ENCODE assay signal across 23 cellular contexts in genomic region chr16:31470615-31471014, GRCh38. TPM values are rescaled to one million over a fixed set of nuclear protein-coding genes. Genes with fewer than 3 reads are reported as not detected.
DNase-seq lines count a peak whose midpoint lies in the region; ATAC-seq and TF ChIP-seq lines count a peak whose summit lies in the region.
"Had no signal": no experiment of that assay in that cellular context is flagged by ENCODE, and none has a peak within 500 bp of the region (broad histone marks: within the 10 kb centered on the region; RNA-seq: fewer than 3 reads in every experiment).

No MANE protein-coding gene starts in this region.

- no peak for ATAC-seq in SK-N-SH treated with all-trans-retinoic acid at 6 μM for 48 hours
- no peak for ATAC-seq in stimulated activated effector memory CD8-positive, alpha-beta T cell treated with anti-CD3 and anti-CD28 coated beads, Interleukin-12 subunit alpha, Interleukin-12 subunit beta, amount 100 ng/mL, for 72 hours
- ATAC-seq: activated CD8-positive, alpha-beta memory T cell treated with anti-CD3 and anti-CD28 coated beads, Interleukin-2, amount 10 ng/mL, durations not matched to agents 7 days and 5 days; activated T-helper 17 cell treated with anti-CD3 and anti-CD28 coated beads, Interleukin-2, amount 50 U/mL, for 72 hours had no signal

- H3K27me3 ChIP-seq in SK-N-SH (ENCODE audit: insufficient read depth) (no peaks in the 10 kb centered on the region), colonic mucosa (no peaks in the 10 kb centered on the region), muscle layer of duodenum (ENCODE audit: low read depth, low read length) (no peaks in the 10 kb centered on the region), tibial artery (no peaks in the 10 kb centered on the region)

- POLR2A ChIA-PET in SK-N-SH (lab: Yijun Ruan, JAX) = no interaction called here

- peaks cover 8% of the 10 kb centered on the region for H3K36me3 Mint-ChIP-seq in stimulated activated effector memory CD8-positive, alpha-beta T cell treated with anti-CD3 and anti-CD28 coated beads, Interleukin-12 subunit alpha, Interleukin-12 subunit beta, amount 100 ng/mL, for 72 hours

- peaks cover 33% of the 10 kb centered on the region for H3F3A ChIP-seq in SK-N-SH (replicated peaks; ENCODE audit: insufficient read depth)

- no peak for TF ChIP-seq RAD21 in SK-N-SH (IDR thresholded peaks at IDR 0.05; ENCODE audit: low read length)

- no peaks in the 10 kb centered on the region for H3K9me3 Mint-ChIP-seq in stimulated activated effector memory CD8-positive, alpha-beta T cell treated with anti-CD3 and anti-CD28 coated beads, Interleukin-12 subunit alpha, Interleukin-12 subunit beta, amount 100 ng/mL, for 72 hours
- H3K9me3 Mint-ChIP-seq: activated T-helper 17 cell treated with anti-CD3 and anti-CD28 coated beads, Interleukin-2, amount 50 U/mL, for 72 hours; naive B cell had no signal

- no peak for TF ChIP-seq CTCF in SK-N-SH (IDR thresholded peaks at IDR 0.05)
- no peak for TF ChIP-seq CTCF in colonic mucosa (IDR thresholded peaks at IDR 0.05)
- TF ChIP-seq CTCF in tibial artery (IDR thresholded peaks at IDR 0.05) = no peak

- H3K9ac ChIP-seq in SK-N-SH (peak overlapping the region; percentile 97; the same call in 1 of the 2 replicates), colonic mucosa (ENCODE audit: low read depth in 2 of 2, low read length in 2 of 2) (no peak overlapping the region)

- no peak overlapping the region for H3K4me3 Mint-ChIP-seq in stimulated activated effector memory CD8-positive, alpha-beta T cell treated with anti-CD3 and anti-CD28 coated beads, Interleukin-12 subunit alpha, Interleukin-12 subunit beta, amount 100 ng/mL, for 72 hours
- H3K4me3 Mint-ChIP-seq: activated CD8-positive, alpha-beta memory T cell treated with anti-CD3 and anti-CD28 coated beads, Interleukin-2, amount 10 ng/mL, durations not matched to agents 7 days and 5 days had no signal

- peaks cover 45% of the 10 kb centered on the region for H3K79me2 ChIP-seq in SK-N-SH (ENCODE audit: insufficient read depth)

- H3K4me2 ChIP-seq in SK-N-SH = peak overlapping the region; percentile 75

- WGBS in SK-N-SH (ENCODE audit: low lambda C conversion rate) = 80% methylated on average over 3 of the region's 3 CpGs

- CTCF ChIA-PET in SK-N-SH (lab: Yijun Ruan, JAX) = interaction anchor here (0.7 to 5.7 kb wide), 2 partner anchors 11 to 33 kb away, joined by 4 to 68 read pairs; partner anchors contain the start of gene ARMC5

- H3K36me3 ChIP-seq in SK-N-SH (replicated peaks in 1 of 2; ENCODE audit: control insufficient read depth in 1 of 2, insufficient read depth in 2 of 2, low read length in 1 of 2) (peaks cover 22% of the 10 kb centered on the region in 2 experiments), colonic mucosa (no peaks in the 10 kb centered on the region), muscle layer of duodenum (ENCODE audit: control insufficient read depth in 1 of 2, insufficient read depth in 2 of 2, low read length in 2 of 2) (peaks cover 14 to 40% of the 10 kb centered on the region in 2 donors), tibial artery (peaks cover 23 to 45% (median 36%) of the 10 kb centered on the region in 3 donors)

- no peak for DNase-seq in SK-N-SH
- DNase-seq in colonic mucosa = no peak
- no peak for DNase-seq in tibial artery
- DNase-seq in stimulated activated naive CD4-positive, alpha-beta T cell (lab: John Stamatoyannopoulos, UW) = no peak
- no peak for DNase-seq in GM03348 (ENCODE audit: low spot score)
- no peak for DNase-seq in stimulated activated effector memory CD8-positive, alpha-beta T cell treated with anti-CD3 and anti-CD28 coated beads, Interleukin-12 subunit alpha, Interleukin-12 subunit beta, amount 100 ng/mL, for 72 hours (ENCODE audit: low spot score in 2 of 2)
- DNase-seq: activated CD4-positive, alpha-beta T cell treated with anti-CD3 and anti-CD28 coated beads for 4 hours; activated CD8-positive, alpha-beta memory T cell treated with anti-CD3 and anti-CD28 coated beads, Interleukin-2, amount 10 ng/mL, durations not matched to agents 7 days and 5 days; naive B cell; NCI-H1092 treated with DMSO at 0.1 percent for 48 hours; NCI-H2081; NK-92 treated with Interleukin-12 subunit alpha and Interleukin-12 subunit beta, amount 100 ng/mL, for 24 hours; SW 1271; trophoblast cell had no signal

- peaks cover 16% of the 10 kb centered on the region for H4K20me1 ChIP-seq in SK-N-SH (ENCODE audit: insufficient read depth)

- H3K9me3 ChIP-seq in SK-N-SH (no peaks in the 10 kb centered on the region), colonic mucosa (no peaks in the 10 kb centered on the region), muscle layer of duodenum (ENCODE audit: control insufficient read depth in 1 of 2, low read length in 2 of 2) (no peaks in the 10 kb centered on the region), tibial artery (no peaks in the 10 kb centered on the region)
- H3K9me3 ChIP-seq: prostate gland had no signal

- H3K9me2 ChIP-seq in SK-N-SH = no peaks in the 10 kb centered on the region

- H3K4me3 ChIP-seq in SK-N-SH (ENCODE audit: low read depth in 2 of 2, low read length in 1 of 2) = peak overlapping the region in 1 of 2 experiments; percentile 81; a peak in 1 of 4 replicates
- no peak overlapping the region for H3K4me3 ChIP-seq in colonic mucosa
- H3K4me3 ChIP-seq in muscle layer of duodenum (ENCODE audit: low read depth in 1 of 2, low read length in 2 of 2) = peak overlapping the region in 1 of 2 donors; percentile 88
- peak overlapping the region in 1 of 2 donors; percentile 84 for H3K4me3 ChIP-seq in tibial artery
- H3K4me3 ChIP-seq: prostate gland had no signal

- H3K4me1 ChIP-seq in SK-N-SH (ENCODE audit: control insufficient read depth in 1 of 2, insufficient read depth in 2 of 2, low read depth in 1 of 2, low read length in 1 of 2) (peaks cover 0 to 12% of the 10 kb centered on the region in 2 experiments; a peak in 1 of 4 replicates), colonic mucosa (peaks cover under 1% of the 10 kb centered on the region), muscle layer of duodenum (ENCODE audit: control insufficient read depth in 1 of 2, insufficient read depth in 2 of 2, low read length in 2 of 2) (peaks cover 0 to 28% of the 10 kb centered on the region in 2 donors), tibial artery (peaks cover 0 to 30% (median 22%) of the 10 kb centered on the region in 4 donors)
- H3K4me1 ChIP-seq: prostate gland had no signal

- H3K4me1 Mint-ChIP-seq in stimulated activated effector memory CD8-positive, alpha-beta T cell treated with anti-CD3 and anti-CD28 coated beads, Interleukin-12 subunit alpha, Interleukin-12 subunit beta, amount 100 ng/mL, for 72 hours = peaks cover 16% of the 10 kb centered on the region
- H3K4me1 Mint-ChIP-seq: activated T-helper 17 cell treated with anti-CD3 and anti-CD28 coated beads, Interleukin-2, amount 50 U/mL, for 72 hours had no signal

- no peak for TF ChIP-seq EP300 in SK-N-SH (IDR thresholded peaks at IDR 0.05; ENCODE audit: borderline replicate concordance in 1 of 2, low read depth in 1 of 2, low read length in 1 of 2)

- peak overlapping the region in 1 of 2 experiments; percentile 94; a peak in 1 of 4 replicates for H3K27ac ChIP-seq in SK-N-SH (ENCODE audit: low read depth in 2 of 2, low read length in 1 of 2)
- peak overlapping the region; percentile 85 for H3K27ac ChIP-seq in colonic mucosa
- H3K27ac ChIP-seq in muscle layer of duodenum (ENCODE audit: low read length) = peak overlapping the region; percentile 76
- peak overlapping the region; percentile 93 to 99 for H3K27ac ChIP-seq in tibial artery
- H3K27ac ChIP-seq: 22Rv1, C4-2B had no signal

- no peak overlapping the region for H2AFZ ChIP-seq in SK-N-SH (ENCODE audit: low read depth)

- intact Hi-C loops in colonic mucosa (cut with DNase I) (no loop called here), tibial artery (cut with DNase I; ENCODE audit: low total_unique reads) (no loop called here)

- no peak overlapping the region for H3K27ac Mint-ChIP-seq in stimulated activated effector memory CD8-positive, alpha-beta T cell treated with anti-CD3 and anti-CD28 coated beads, Interleukin-12 subunit alpha, Interleukin-12 subunit beta, amount 100 ng/mL, for 72 hours
- H3K27ac Mint-ChIP-seq: activated CD8-positive, alpha-beta memory T cell treated with anti-CD3 and anti-CD28 coated beads, Interleukin-2, amount 10 ng/mL, durations not matched to agents 7 days and 5 days; activated T-helper 17 cell treated with anti-CD3 and anti-CD28 coated beads, Interleukin-2, amount 50 U/mL, for 72 hours had no signal

TF ChIP-seq in SK-N-SH treated with all-trans-retinoic acid at 6 μM for 48 hours, 23 proteins besides CTCF, POLR2A, EP300 and RAD21:
- TF ChIP-seq SNAI2 (CRISPR knock-in tag; IDR thresholded peaks at IDR 0.05) (no peak), ZNF70 (CRISPR knock-in tag; IDR thresholded peaks at IDR 0.05) (no peak), TOX (CRISPR knock-in tag; IDR thresholded peaks at IDR 0.05; ENCODE audit: borderline replicate concordance) (no peak), ZFP3 (CRISPR knock-in tag; IDR thresholded peaks at IDR 0.05) (no peak), ZNF8 (CRISPR knock-in tag; IDR thresholded peaks at IDR 0.05) (no peak)

RNA-seq across cellular contexts. Expression of gene TGFB1I1, which starts 1.3 kb away (rescaled TPM):
- polyA plus RNA-seq in SK-N-SH (2012; rRNA removed) = 29.7 and 30.4 TPM in 2 replicates
- polyA plus RNA-seq in SK-N-SH (2012; cell fraction: cytosol; rRNA removed) = 15.3 and 29.1 TPM in 2 replicates
- 90.7 and 142 TPM in 2 replicates for polyA plus RNA-seq in SK-N-SH (2012; cell fraction: nucleus; rRNA removed)
- 10 to 100 TPM; 10.9 to 34.2 TPM for total RNA-seq in colonic mucosa

RNA-seq across cellular contexts. Expression of gene ARMC5, which starts 11.3 kb away (rescaled TPM):
- 7.0 and 8.9 TPM in 2 replicates for polyA plus RNA-seq in SK-N-SH (2012; rRNA removed)
- 3.1 and 4.3 TPM in 2 replicates for polyA plus RNA-seq in SK-N-SH (2012; cell fraction: cytosol; rRNA removed)
- polyA plus RNA-seq in SK-N-SH (2012; cell fraction: nucleus; rRNA removed) = 27.4 and 34.6 TPM in 2 replicates
- total RNA-seq in colonic mucosa = 10 to 100 TPM in 1 of 2 donors, 1 to 10 TPM in 1; 5.5 to 13.2 TPM

RNA-seq across cellular contexts. Expression of gene SLC5A2, which starts 12.3 kb away (rescaled TPM):
- 0.31 and 0.58 TPM in 2 replicates for polyA plus RNA-seq in SK-N-SH (2012; rRNA removed)
- 0.12 and 0.14 TPM in 2 replicates for polyA plus RNA-seq in SK-N-SH (2012; cell fraction: cytosol; rRNA removed)
- polyA plus RNA-seq in SK-N-SH (2012; cell fraction: nucleus; rRNA removed) = 2.5 and 2.6 TPM in 2 replicates
- total RNA-seq in colonic mucosa = under 1 TPM; 0.20 to 0.21 TPM
- total RNA-seq: activated CD8-positive, alpha-beta memory T cell treated with anti-CD3 and anti-CD28 coated beads, Interleukin-2, amount 10 ng/mL, durations not matched to agents 7 days and 5 days; dermis microvascular lymphatic vessel endothelial cell; HT1080; NCI-H460 had no signal

RNA-seq across cellular contexts. Expression of gene ZNF843, which starts 28.0 kb away (rescaled TPM):
- 0.45 and 0.61 TPM in 2 replicates for polyA plus RNA-seq in SK-N-SH (2012; rRNA removed)
- 0.28 and 0.49 TPM in 2 replicates for polyA plus RNA-seq in SK-N-SH (2012; cell fraction: cytosol; rRNA removed)
- 0.35 and 0.46 TPM in 2 replicates for polyA plus RNA-seq in SK-N-SH (2012; cell fraction: nucleus; rRNA removed)
- under 1 TPM; 0.17 to 0.45 TPM for total RNA-seq in colonic mucosa
- total RNA-seq: HT1080 had no signal

RNA-seq across cellular contexts. Expression of gene RUSF1, which starts 37.6 kb away (rescaled TPM):
- polyA plus RNA-seq in SK-N-SH (2012; rRNA removed) = 36.5 and 46.8 TPM in 2 replicates
- polyA plus RNA-seq in SK-N-SH (2012; cell fraction: cytosol; rRNA removed) = 11.5 and 18.3 TPM in 2 replicates
- polyA plus RNA-seq in SK-N-SH (2012; cell fraction: nucleus; rRNA removed) = 230 and 273 TPM in 2 replicates
- total RNA-seq in colonic mucosa = 10 to 100 TPM; 53.3 to 78.1 TPM
